2 cellular contexts compared by ENCODE assay signal in the genomic region with DNA sequence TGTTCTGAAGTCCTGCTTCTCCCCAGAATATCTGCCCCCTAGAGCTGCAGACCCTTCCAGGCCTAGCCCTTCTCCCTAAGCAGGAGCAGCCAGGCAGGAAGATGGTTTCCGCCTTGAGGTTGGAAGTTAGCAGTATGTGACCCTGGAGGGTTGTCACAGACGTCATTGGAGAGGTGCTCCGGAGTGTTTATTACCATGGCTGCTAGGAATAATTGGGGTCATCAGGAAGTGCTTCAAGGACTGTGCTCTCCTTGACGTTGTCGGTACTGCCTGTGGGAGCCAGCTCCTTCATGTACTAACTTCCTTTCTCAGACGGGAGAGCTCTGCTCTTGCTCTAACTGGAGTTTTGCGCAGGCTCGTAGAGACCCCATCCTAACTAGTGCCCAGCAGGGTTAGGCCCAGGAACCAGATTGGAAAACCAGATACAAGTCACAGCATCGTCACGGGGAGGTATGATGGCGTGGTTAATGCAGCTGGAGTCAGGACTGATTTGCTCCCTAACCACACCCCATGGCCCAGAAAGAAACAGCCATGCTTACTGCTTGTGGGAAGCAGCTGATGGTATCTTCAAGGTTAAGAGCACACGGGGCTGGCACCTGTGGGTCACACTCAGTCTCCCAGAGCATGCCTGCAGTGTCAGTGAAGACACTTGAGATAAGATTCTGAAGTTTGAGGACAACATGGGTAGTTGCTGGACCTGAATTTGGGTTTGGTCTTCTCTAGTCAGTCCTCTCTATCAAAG.
TF ChIP-seq lines count a peak whose summit lies in the region.

No MANE protein-coding gene starts in this region.

TF ChIP-seq in IMR-90, 13 proteins besides CTCF, POLR2A, EP300 and RAD21:
- TF ChIP-seq MAZ (IDR thresholded peaks at IDR 0.05; ENCODE audit: borderline replicate concordance, low read depth, low read length) (no peak), FOS (IDR thresholded peaks at IDR 0.05; ENCODE audit: low read depth, low read length) (no peak), MAFK (IDR thresholded peaks at IDR 0.05; ENCODE audit: low read depth, low read length) (no peak), SMC3 (IDR thresholded peaks at IDR 0.05; ENCODE audit: low read depth, low read length) (no peak), NFE2L2 (IDR thresholded peaks at IDR 0.05; ENCODE audit: low read depth, low read length) (no peak), CHD1 (IDR thresholded peaks at IDR 0.05; ENCODE audit: low read depth, low read length) (no peak), RFX5 (IDR thresholded peaks at IDR 0.05; ENCODE audit: low read depth, low read length) (no peak), CEBPB (IDR thresholded peaks at IDR 0.05; ENCODE audit: low read depth, low read length) (no peak), MXI1 (IDR thresholded peaks at IDR 0.05; ENCODE audit: borderline replicate concordance, low read depth, low read length) (no peak)
- TF ChIP-seq, protein P1, sequence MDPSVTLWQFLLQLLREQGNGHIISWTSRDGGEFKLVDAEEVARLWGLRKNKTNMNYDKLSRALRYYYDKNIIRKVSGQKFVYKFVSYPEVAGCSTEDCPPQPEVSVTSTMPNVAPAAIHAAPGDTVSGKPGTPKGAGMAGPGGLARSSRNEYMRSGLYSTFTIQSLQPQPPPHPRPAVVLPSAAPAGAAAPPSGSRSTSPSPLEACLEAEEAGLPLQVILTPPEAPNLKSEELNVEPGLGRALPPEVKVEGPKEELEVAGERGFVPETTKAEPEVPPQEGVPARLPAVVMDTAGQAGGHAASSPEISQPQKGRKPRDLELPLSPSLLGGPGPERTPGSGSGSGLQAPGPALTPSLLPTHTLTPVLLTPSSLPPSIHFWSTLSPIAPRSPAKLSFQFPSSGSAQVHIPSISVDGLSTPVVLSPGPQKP (IDR thresholded peaks at IDR 0.05; ENCODE audit: borderline replicate concordance, low read depth, low read length): no peak
- TF ChIP-seq, protein P2, sequence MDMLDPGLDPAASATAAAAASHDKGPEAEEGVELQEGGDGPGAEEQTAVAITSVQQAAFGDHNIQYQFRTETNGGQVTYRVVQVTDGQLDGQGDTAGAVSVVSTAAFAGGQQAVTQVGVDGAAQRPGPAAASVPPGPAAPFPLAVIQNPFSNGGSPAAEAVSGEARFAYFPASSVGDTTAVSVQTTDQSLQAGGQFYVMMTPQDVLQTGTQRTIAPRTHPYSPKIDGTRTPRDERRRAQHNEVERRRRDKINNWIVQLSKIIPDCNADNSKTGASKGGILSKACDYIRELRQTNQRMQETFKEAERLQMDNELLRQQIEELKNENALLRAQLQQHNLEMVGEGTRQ (IDR thresholded peaks at IDR 0.05; ENCODE audit: low read depth, low read length): no peak

TF ChIP-seq in K562, 482 proteins besides CTCF, POLR2A, EP300 and RAD21:
- TF ChIP-seq ZNF384 (IDR thresholded peaks at IDR 0.05; ENCODE audit: low read depth, low read length) (no peak), HNRNPK (IDR thresholded peaks at IDR 0.05; ENCODE audit: low read depth, low read length, poor library complexity, severe bottlenecking) (no peak), SMARCE1 (IDR thresholded peaks at IDR 0.05) (no peak), NR2C2 (CRISPR knock-in tag; IDR thresholded peaks at IDR 0.05) (no peak), NR2C2 (tag; IDR thresholded peaks at IDR 0.05) (peak; percentile 41; the same call in 1 of the 2 replicates), HMG20A (CRISPR knock-in tag; conservative IDR thresholded peaks at IDR 0.05) (no peak)
